1 cellular context compared by ENCODE assay signal in genomic region chr4:76055005-76055404, GRCh38.
TF ChIP-seq lines count a peak whose summit lies in the region.

No MANE protein-coding gene starts in this region.

TF ChIP-seq in HEK293, 187 proteins besides CTCF, POLR2A, EP300 and RAD21 (continued from another document):
- peak; percentile 42; the same call in 1 of the 2 replicates for TF ChIP-seq PRDM1 (tag by site-specific recombination; IDR thresholded peaks at IDR 0.05)
TF ChIP-seq in HEK293: peak in this region for 1.
